ENCODE assay signal across 1 cellular context in the genomic region with DNA sequence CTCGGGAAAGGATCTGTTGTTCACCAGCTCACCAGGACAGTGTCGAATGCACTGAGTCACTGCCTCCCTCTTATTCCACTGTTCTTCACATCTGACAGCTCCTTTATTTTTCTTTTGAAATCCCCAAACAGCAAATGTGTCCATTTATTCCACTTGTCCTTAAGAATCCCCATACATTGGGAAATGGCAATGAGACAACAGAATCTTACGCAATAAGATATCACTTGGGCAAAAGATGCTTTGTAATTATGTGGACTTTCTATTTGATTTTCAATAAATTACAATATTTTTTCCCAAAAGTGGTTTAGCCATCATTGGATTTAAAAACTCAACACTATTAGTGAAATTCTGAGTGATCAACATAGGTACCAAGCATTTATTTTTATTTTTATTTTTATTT.
A peak's percentile ranks its signal among the peaks of the same experiment; 100 is the strongest.
TF ChIP-seq lines count a peak whose summit lies in the region.

No MANE protein-coding gene starts in this region.

TF ChIP-seq in K562, 482 proteins besides CTCF, POLR2A, EP300 and RAD21:
- TF ChIP-seq U2AF1 (optimal IDR thresholded peaks at IDR 0.05; ENCODE audit: low read depth, low read length) (no peak), PHB (CRISPR knock-in tag; IDR thresholded peaks at IDR 0.05) (no peak), CEBPB (tag; IDR thresholded peaks at IDR 0.05) (peak; percentile 49; the same call in 1 of the 2 replicates), POLR2H (tag; IDR thresholded peaks at IDR 0.05; ENCODE audit: low read depth) (no peak), SMAD3 (CRISPR knock-in tag; conservative IDR thresholded peaks at IDR 0.05) (no peak), CEBPG (CRISPR knock-in tag; IDR thresholded peaks at IDR 0.05) (no peak), CEBPG (tag; conservative IDR thresholded peaks at IDR 0.05 in 1 of 2, IDR thresholded peaks at IDR 0.05 in 1 of 2) (peak; percentile 11 to 79; a peak in 2 of 4 replicates)
- TF ChIP-seq, protein P1, sequence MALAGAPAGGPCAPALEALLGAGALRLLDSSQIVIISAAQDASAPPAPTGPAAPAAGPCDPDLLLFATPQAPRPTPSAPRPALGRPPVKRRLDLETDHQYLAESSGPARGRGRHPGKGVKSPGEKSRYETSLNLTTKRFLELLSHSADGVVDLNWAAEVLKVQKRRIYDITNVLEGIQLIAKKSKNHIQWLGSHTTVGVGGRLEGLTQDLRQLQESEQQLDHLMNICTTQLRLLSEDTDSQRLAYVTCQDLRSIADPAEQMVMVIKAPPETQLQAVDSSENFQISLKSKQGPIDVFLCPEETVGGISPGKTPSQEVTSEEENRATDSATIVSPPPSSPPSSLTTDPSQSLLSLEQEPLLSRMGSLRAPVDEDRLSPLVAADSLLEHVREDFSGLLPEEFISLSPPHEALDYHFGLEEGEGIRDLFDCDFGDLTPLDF (CRISPR knock-in tag; IDR thresholded peaks at IDR 0.05): no peak
